Comparison of ENCODE assay signal across 9 cellular contexts in genomic region chr16:3023415-3023668, GRCh38. TPM values are rescaled to one million over a fixed set of nuclear protein-coding genes. Genes with fewer than 3 reads are reported as not detected.
DNase-seq lines count a peak whose midpoint lies in the region; ATAC-seq and TF ChIP-seq lines count a peak whose summit lies in the region.
"Had no signal": no experiment of that assay in that cellular context is flagged by ENCODE, and none has a peak within 500 bp of the region (broad histone marks: within the 10 kb centered on the region; RNA-seq: fewer than 3 reads in every experiment).

No MANE protein-coding gene starts in this region.

- H3K4me3 Mint-ChIP-seq in WTC11: peak overlapping the region; percentile 86

- H3K36me3 Mint-ChIP-seq in WTC11: peaks cover 18% of the 10 kb centered on the region

- peak overlapping the region; percentile 99 for H3K27ac Mint-ChIP-seq in WTC11

- peaks cover 40% of the 10 kb centered on the region for H3K4me1 Mint-ChIP-seq in WTC11

- POLR2A ChIA-PET in WTC11 (lab: Charles Lee): interaction anchor here (0.6 to 17.1 kb wide), 6 partner anchors 9 to 1230 kb away, joined by 3 to 502 read pairs (median 4); partner anchors contain the start of genes CLDN9 and ZSCAN10

- peak overlapping the region; percentile 85 for H3K27ac ChIP-seq in C4-2B

- no peaks in the 10 kb centered on the region for H3K9me3 Mint-ChIP-seq in WTC11

- CTCF ChIA-PET in WTC11 (lab: Charles Lee): interaction anchor here (0.7 to 8.6 kb wide), 10 partner anchors 8 to 127 kb away, joined by 3 to 360 read pairs (median 6); partner anchors contain the start of genes CLDN9 and FLYWCH1

- ATAC-seq in WTC11: no peak
- ATAC-seq in omental fat pad (ENCODE audit: low FRiP score): no peak
- ATAC-seq in activated CD4-positive, CD25-positive, alpha-beta regulatory T cell treated with anti-CD3 and anti-CD28 coated beads, Interleukin-2, amount 50 U/mL, for 24 hours: no peak

- peak; percentile 81 for DNase-seq in HS-27A (ENCODE audit: low read depth)
- DNase-seq in WTC11 (ENCODE audit: low spot score): no peak
- peak; percentile 59 for DNase-seq in fibroblast of gingiva (ENCODE audit: low read depth)
- peak; percentile 35 for DNase-seq in omental fat pad (ENCODE audit: low spot score)
- no peak for DNase-seq in GDM1 (lab: John Stamatoyannopoulos, UW)
- DNase-seq in foreskin melanocyte: no peak

- TF ChIP-seq CTCF in C4-2B (conservative IDR thresholded peaks at IDR 0.05) (no peak), WTC11 (IDR thresholded peaks at IDR 0.05) (no peak), omental fat pad (IDR thresholded peaks at IDR 0.05) (no peak)

- peaks cover 2% of the 10 kb centered on the region; the same call in 1 of the 2 replicates for H3K27me3 Mint-ChIP-seq in WTC11 (ENCODE audit: low read depth)

TF ChIP-seq in WTC11, 78 proteins besides CTCF, POLR2A, EP300 and RAD21:
- TF ChIP-seq ZNF416 (CRISPR knock-in tag; IDR thresholded peaks at IDR 0.05) (0 out of 2 replicates have a peak, but pooled peaks have one; percentile 51), HMGXB4 (CRISPR knock-in tag; IDR thresholded peaks at IDR 0.05) (no peak), TP53 (CRISPR knock-in tag; IDR thresholded peaks at IDR 0.05) (0 out of 2 replicates have a peak, but pooled peaks have one; percentile 23), CREB1 (CRISPR knock-in tag; IDR thresholded peaks at IDR 0.05) (no peak), ZNF671 (CRISPR knock-in tag; IDR thresholded peaks at IDR 0.05) (peak; percentile 74; the same call in 1 of the 2 replicates), EMX1 (CRISPR knock-in tag; IDR thresholded peaks at IDR 0.05) (peak; percentile 22; the same call in 1 of the 2 replicates), FOXK1 (CRISPR knock-in tag; IDR thresholded peaks at IDR 0.05) (no peak), ZNF263 (CRISPR knock-in tag; IDR thresholded peaks at IDR 0.05; ENCODE audit: low read depth) (0 out of 2 replicates have a peak, but pooled peaks have one; percentile 44)
- TF ChIP-seq, protein P1, sequence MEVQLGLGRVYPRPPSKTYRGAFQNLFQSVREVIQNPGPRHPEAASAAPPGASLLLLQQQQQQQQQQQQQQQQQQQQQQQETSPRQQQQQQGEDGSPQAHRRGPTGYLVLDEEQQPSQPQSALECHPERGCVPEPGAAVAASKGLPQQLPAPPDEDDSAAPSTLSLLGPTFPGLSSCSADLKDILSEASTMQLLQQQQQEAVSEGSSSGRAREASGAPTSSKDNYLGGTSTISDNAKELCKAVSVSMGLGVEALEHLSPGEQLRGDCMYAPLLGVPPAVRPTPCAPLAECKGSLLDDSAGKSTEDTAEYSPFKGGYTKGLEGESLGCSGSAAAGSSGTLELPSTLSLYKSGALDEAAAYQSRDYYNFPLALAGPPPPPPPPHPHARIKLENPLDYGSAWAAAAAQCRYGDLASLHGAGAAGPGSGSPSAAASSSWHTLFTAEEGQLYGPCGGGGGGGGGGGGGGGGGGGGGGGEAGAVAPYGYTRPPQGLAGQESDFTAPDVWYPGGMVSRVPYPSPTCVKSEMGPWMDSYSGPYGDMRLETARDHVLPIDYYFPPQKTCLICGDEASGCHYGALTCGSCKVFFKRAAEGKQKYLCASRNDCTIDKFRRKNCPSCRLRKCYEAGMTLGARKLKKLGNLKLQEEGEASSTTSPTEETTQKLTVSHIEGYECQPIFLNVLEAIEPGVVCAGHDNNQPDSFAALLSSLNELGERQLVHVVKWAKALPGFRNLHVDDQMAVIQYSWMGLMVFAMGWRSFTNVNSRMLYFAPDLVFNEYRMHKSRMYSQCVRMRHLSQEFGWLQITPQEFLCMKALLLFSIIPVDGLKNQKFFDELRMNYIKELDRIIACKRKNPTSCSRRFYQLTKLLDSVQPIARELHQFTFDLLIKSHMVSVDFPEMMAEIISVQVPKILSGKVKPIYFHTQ (CRISPR knock-in tag; IDR thresholded peaks at IDR 0.05): 0 out of 2 replicates have a peak, but pooled peaks have one; percentile 11

RNA-seq across cellular contexts. Expression of gene HCFC1R1, which starts 0.4 kb away (rescaled TPM):
- total RNA-seq in WTC11 (2021): 76.0 to 84.0 TPM (median 83.2 TPM) in 3 replicates
- total RNA-seq in omental fat pad: 10 to 100 TPM in 3 of 4 donors, 1 to 10 TPM in 1; 8.5 to 20.6 (median 13.1) TPM

RNA-seq across cellular contexts. Expression of gene THOC6, which starts 0.5 kb away (rescaled TPM):
- total RNA-seq in WTC11 (2021): 76.5 to 94.2 TPM (median 88.7 TPM) in 3 replicates
- total RNA-seq in omental fat pad: 10 to 100 TPM; 15.7 to 33.9 (median 26.7) TPM

RNA-seq across cellular contexts. Expression of gene TNFRSF12A, which starts 3.2 kb away (rescaled TPM):
- total RNA-seq in WTC11 (2021): 78.9 to 87.0 TPM (median 79.5 TPM) in 3 replicates
- total RNA-seq in omental fat pad: 100 to 1,000 TPM in 2 of 4 donors, 10 to 100 TPM in 1, 1 to 10 TPM in 1; 9.0 to 465 (median 94.3) TPM

RNA-seq across cellular contexts. Expression of gene CLDN6, which starts 5.4 kb away (rescaled TPM):
- total RNA-seq in WTC11 (2021): 746 to 778 TPM (median 775 TPM) in 3 replicates
- total RNA-seq in omental fat pad: not detected
- total RNA-seq: SK-MEL-5 had no signal

RNA-seq across cellular contexts. Expression of gene CLDN9, which starts 10.6 kb away (rescaled TPM):
- 0.87 to 1.1 TPM (median 0.92 TPM) in 3 replicates for total RNA-seq in WTC11 (2021)
- under 1 TPM in 2 of 4 donors, not detected in 2; 0.24 to 0.63 TPM for total RNA-seq in omental fat pad
- total RNA-seq: SK-MEL-5 had no signal

Comparison
In these comparisons a context has a peak if more than half of its experiments do, and no peak if none do; other contexts are left out.
1. DNase-seq: peak in HS-27A (single experiment), fibroblast of gingiva (single experiment) and omental fat pad (single experiment); none in WTC11 (single experiment), GDM1 (single experiment) and foreskin melanocyte (single experiment).